1 cellular context compared by ENCODE assay signal in genomic region chr13:40635315-40635995, GRCh38.
TF ChIP-seq lines count a peak whose summit lies in the region.

No MANE protein-coding gene starts in this region.

TF ChIP-seq in GM23338, 12 proteins besides CTCF, POLR2A, EP300 and RAD21 (continued from another document):
- TF ChIP-seq, protein P1, sequence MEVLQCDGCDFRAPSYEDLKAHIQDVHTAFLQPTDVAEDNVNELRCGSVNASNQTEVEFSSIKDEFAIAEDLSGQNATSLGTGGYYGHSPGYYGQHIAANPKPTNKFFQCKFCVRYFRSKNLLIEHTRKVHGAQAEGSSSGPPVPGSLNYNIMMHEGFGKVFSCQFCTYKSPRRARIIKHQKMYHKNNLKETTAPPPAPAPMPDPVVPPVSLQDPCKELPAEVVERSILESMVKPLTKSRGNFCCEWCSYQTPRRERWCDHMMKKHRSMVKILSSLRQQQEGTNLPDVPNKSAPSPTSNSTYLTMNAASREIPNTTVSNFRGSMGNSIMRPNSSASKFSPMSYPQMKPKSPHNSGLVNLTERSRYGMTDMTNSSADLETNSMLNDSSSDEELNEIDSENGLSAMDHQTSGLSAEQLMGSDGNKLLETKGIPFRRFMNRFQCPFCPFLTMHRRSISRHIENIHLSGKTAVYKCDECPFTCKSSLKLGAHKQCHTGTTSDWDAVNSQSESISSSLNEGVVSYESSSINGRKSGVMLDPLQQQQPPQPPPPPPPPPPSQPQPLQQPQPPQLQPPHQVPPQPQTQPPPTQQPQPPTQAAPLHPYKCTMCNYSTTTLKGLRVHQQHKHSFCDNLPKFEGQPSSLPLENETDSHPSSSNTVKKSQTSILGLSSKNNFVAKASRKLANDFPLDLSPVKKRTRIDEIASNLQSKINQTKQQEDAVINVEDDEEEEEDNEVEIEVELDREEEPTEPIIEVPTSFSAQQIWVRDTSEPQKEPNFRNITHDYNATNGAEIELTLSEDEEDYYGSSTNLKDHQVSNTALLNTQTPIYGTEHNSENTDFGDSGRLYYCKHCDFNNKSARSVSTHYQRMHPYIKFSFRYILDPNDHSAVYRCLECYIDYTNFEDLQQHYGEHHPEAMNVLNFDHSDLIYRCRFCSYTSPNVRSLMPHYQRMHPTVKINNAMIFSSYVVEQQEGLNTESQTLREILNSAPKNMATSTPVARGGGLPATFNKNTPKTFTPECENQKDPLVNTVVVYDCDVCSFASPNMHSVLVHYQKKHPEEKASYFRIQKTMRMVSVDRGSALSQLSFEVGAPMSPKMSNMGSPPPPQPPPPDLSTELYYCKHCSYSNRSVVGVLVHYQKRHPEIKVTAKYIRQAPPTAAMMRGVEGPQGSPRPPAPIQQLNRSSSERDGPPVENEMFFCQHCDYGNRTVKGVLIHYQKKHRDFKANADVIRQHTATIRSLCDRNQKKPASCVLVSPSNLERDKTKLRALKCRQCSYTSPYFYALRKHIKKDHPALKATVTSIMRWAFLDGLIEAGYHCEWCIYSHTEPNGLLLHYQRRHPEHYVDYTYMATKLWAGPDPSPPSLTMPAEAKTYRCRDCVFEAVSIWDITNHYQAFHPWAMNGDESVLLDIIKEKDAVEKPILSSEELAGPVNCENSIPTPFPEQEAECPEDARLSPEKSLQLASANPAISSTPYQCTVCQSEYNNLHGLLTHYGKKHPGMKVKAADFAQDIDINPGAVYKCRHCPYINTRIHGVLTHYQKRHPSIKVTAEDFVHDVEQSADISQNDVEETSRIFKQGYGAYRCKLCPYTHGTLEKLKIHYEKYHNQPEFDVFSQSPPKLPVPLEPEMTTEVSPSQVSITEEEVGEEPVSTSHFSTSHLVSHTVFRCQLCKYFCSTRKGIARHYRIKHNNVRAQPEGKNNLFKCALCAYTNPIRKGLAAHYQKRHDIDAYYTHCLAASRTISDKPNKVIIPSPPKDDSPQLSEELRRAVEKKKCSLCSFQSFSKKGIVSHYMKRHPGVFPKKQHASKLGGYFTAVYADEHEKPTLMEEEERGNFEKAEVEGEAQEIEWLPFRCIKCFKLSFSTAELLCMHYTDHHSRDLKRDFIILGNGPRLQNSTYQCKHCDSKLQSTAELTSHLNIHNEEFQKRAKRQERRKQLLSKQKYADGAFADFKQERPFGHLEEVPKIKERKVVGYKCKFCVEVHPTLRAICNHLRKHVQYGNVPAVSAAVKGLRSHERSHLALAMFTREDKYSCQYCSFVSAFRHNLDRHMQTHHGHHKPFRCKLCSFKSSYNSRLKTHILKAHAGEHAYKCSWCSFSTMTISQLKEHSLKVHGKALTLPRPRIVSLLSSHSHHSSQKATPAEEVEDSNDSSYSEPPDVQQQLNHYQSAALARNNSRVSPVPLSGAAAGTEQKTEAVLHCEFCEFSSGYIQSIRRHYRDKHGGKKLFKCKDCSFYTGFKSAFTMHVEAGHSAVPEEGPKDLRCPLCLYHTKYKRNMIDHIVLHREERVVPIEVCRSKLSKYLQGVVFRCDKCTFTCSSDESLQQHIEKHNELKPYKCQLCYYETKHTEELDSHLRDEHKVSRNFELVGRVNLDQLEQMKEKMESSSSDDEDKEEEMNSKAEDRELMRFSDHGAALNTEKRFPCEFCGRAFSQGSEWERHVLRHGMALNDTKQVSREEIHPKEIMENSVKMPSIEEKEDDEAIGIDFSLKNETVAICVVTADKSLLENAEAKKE (CRISPR knock-in tag; IDR thresholded peaks at IDR 0.05): no peak
- TF ChIP-seq STAT1 (IDR thresholded peaks at IDR 0.05; ENCODE audit: unreplicated experiment): no peak
- TF ChIP-seq EZH2 (IDR thresholded peaks at IDR 0.05; ENCODE audit: low read depth, unreplicated experiment): no peak
- TF ChIP-seq NANOG (IDR thresholded peaks at IDR 0.05; ENCODE audit: borderline replicate concordance): no peak
- TF ChIP-seq REST (IDR thresholded peaks at IDR 0.05; ENCODE audit: unreplicated experiment): no peak
- TF ChIP-seq ZNF114 (CRISPR knock-in tag; IDR thresholded peaks at IDR 0.05): no peak
- TF ChIP-seq ZNF331 (CRISPR knock-in tag; IDR thresholded peaks at IDR 0.05; ENCODE audit: low read depth): no peak
- no peak for TF ChIP-seq EZH2phosphoT487 (IDR thresholded peaks at IDR 0.05; ENCODE audit: unreplicated experiment)
- no peak for TF ChIP-seq JUNB (IDR thresholded peaks at IDR 0.05; ENCODE audit: unreplicated experiment)
